ENCODE assay signal across 1 cellular context in genomic region chr1:198604973-198605372, GRCh38.
TF ChIP-seq lines count a peak whose summit lies in the region.

No MANE protein-coding gene starts in this region.

TF ChIP-seq in HepG2, 621 proteins besides CTCF, POLR2A, EP300 and RAD21 (continued from another document):
- TF ChIP-seq, protein P1, sequence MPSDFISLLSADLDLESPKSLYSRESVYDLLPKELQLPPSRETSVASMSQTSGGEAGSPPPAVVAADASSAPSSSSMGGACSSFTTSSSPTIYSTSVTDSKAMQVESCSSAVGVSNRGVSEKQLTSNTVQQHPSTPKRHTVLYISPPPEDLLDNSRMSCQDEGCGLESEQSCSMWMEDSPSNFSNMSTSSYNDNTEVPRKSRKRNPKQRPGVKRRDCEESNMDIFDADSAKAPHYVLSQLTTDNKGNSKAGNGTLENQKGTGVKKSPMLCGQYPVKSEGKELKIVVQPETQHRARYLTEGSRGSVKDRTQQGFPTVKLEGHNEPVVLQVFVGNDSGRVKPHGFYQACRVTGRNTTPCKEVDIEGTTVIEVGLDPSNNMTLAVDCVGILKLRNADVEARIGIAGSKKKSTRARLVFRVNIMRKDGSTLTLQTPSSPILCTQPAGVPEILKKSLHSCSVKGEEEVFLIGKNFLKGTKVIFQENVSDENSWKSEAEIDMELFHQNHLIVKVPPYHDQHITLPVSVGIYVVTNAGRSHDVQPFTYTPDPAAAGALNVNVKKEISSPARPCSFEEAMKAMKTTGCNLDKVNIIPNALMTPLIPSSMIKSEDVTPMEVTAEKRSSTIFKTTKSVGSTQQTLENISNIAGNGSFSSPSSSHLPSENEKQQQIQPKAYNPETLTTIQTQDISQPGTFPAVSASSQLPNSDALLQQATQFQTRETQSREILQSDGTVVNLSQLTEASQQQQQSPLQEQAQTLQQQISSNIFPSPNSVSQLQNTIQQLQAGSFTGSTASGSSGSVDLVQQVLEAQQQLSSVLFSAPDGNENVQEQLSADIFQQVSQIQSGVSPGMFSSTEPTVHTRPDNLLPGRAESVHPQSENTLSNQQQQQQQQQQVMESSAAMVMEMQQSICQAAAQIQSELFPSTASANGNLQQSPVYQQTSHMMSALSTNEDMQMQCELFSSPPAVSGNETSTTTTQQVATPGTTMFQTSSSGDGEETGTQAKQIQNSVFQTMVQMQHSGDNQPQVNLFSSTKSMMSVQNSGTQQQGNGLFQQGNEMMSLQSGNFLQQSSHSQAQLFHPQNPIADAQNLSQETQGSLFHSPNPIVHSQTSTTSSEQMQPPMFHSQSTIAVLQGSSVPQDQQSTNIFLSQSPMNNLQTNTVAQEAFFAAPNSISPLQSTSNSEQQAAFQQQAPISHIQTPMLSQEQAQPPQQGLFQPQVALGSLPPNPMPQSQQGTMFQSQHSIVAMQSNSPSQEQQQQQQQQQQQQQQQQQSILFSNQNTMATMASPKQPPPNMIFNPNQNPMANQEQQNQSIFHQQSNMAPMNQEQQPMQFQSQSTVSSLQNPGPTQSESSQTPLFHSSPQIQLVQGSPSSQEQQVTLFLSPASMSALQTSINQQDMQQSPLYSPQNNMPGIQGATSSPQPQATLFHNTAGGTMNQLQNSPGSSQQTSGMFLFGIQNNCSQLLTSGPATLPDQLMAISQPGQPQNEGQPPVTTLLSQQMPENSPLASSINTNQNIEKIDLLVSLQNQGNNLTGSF (CRISPR knock-in tag; IDR thresholded peaks at IDR 0.05): no peak
- TF ChIP-seq ZNF775 (CRISPR knock-in tag; IDR thresholded peaks at IDR 0.05; ENCODE audit: borderline replicate concordance): no peak
- TF ChIP-seq, protein P2, sequence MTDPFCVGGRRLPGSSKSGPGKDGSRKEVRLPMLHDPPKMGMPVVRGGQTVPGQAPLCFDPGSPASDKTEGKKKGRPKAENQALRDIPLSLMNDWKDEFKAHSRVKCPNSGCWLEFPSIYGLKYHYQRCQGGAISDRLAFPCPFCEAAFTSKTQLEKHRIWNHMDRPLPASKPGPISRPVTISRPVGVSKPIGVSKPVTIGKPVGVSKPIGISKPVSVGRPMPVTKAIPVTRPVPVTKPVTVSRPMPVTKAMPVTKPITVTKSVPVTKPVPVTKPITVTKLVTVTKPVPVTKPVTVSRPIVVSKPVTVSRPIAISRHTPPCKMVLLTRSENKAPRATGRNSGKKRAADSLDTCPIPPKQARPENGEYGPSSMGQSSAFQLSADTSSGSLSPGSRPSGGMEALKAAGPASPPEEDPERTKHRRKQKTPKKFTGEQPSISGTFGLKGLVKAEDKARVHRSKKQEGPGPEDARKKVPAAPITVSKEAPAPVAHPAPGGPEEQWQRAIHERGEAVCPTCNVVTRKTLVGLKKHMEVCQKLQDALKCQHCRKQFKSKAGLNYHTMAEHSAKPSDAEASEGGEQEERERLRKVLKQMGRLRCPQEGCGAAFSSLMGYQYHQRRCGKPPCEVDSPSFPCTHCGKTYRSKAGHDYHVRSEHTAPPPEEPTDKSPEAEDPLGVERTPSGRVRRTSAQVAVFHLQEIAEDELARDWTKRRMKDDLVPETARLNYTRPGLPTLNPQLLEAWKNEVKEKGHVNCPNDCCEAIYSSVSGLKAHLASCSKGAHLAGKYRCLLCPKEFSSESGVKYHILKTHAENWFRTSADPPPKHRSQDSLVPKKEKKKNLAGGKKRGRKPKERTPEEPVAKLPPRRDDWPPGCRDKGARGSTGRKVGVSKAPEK (CRISPR knock-in tag; IDR thresholded peaks at IDR 0.05; ENCODE audit: borderline replicate concordance): no peak
TF ChIP-seq in HepG2: peak in this region for 0.
